In genomic region chr11:46917109-46918086, GRCh38 we compare ENCODE assay signal across 8 cellular contexts. TPM values are rescaled to one million over a fixed set of nuclear protein-coding genes. Genes with fewer than 3 reads are reported as not detected.
A peak's percentile ranks its signal among the peaks of the same experiment; 100 is the strongest.
DNase-seq lines count a peak whose midpoint lies in the region; ATAC-seq and TF ChIP-seq lines count a peak whose summit lies in the region.

No MANE protein-coding gene starts in this region.

- H3K4me1 Mint-ChIP-seq in activated CD8-positive, alpha-beta T cell treated with anti-CD3 and anti-CD28 coated beads for 36 hours (ENCODE audit: low read depth): peaks cover 23% of the 10 kb centered on the region

- H3K4me3 ChIP-seq in HEK293 (ENCODE audit: low read depth, low read length) (peak overlapping the region; percentile 71), iPS DF 6.9 (ENCODE audit: low read length) (peak overlapping the region; percentile 53; the same call in 1 of the 2 replicates)

- H3K36me3 ChIP-seq in HEK293 (ENCODE audit: control insufficient read depth in 2 of 2, insufficient read depth in 1 of 2, low read length in 2 of 2) (no peaks in the 10 kb centered on the region), iPS DF 6.9 (ENCODE audit: control insufficient read depth, insufficient read depth, low read length) (no peaks in the 10 kb centered on the region)

- H3K36me3 Mint-ChIP-seq in activated CD8-positive, alpha-beta T cell treated with anti-CD3 and anti-CD28 coated beads for 36 hours (ENCODE audit: low read depth): no peaks in the 10 kb centered on the region

- intact Hi-C loops in activated CD8-positive, alpha-beta T cell treated with anti-CD3 and anti-CD28 coated beads for 36 hours (cut with micrococcal nuclease): no loop called here

- H3K27ac Mint-ChIP-seq in activated CD8-positive, alpha-beta T cell treated with anti-CD3 and anti-CD28 coated beads for 36 hours: no peak overlapping the region

- TF ChIP-seq CTCF in HEK293 (tag by site-specific recombination; IDR thresholded peaks at IDR 0.05): no peak
- no peak for TF ChIP-seq CTCF in activated CD8-positive, alpha-beta T cell treated with anti-CD3 and anti-CD28 coated beads for 36 hours (IDR thresholded peaks at IDR 0.05)

- H3K4me3 Mint-ChIP-seq in activated CD8-positive, alpha-beta T cell treated with anti-CD3 and anti-CD28 coated beads for 36 hours: peak overlapping the region; percentile 69

- CTCF ChIA-PET in HEK293 (lab: Yijun Ruan, JAX): interaction anchor here (0.6 to 1.6 kb wide), 9 partner anchors 9 to 370 kb away, joined by 3 to 12 read pairs (median 6); no protein-coding TSS in a partner anchor
- CTCF ChIA-PET in activated CD8-positive, alpha-beta T cell treated with anti-CD3 and anti-CD28 coated beads for 36 hours (lab: Charles Lee): interaction anchor here (0.7 to 1.8 kb wide), 7 partner anchors 20 to 402 kb away, joined by 3 to 30 read pairs (median 5); partner anchors contain the start of gene CSTPP1

- peaks cover 2% of the 10 kb centered on the region; the same call in 1 of the 2 replicates for H3K27me3 ChIP-seq in iPS DF 6.9 (ENCODE audit: control insufficient read depth, insufficient read depth, low read length)

- peak; percentile 6 for ATAC-seq in activated CD8-positive, alpha-beta T cell treated with anti-CD3 and anti-CD28 coated beads for 36 hours
- no peak for ATAC-seq in GM18867 (IDR thresholded peaks at IDR 0.05; ENCODE audit: unreplicated experiment)
- no peak for ATAC-seq in HG03457 (IDR thresholded peaks at IDR 0.05; ENCODE audit: unreplicated experiment)
- no peak for ATAC-seq in HG02981 (IDR thresholded peaks at IDR 0.05; ENCODE audit: unreplicated experiment)
- no peak for ATAC-seq in GM18873 (IDR thresholded peaks at IDR 0.05; ENCODE audit: low FRiP score, unreplicated experiment)

- peak; percentile 10 for DNase-seq in activated CD8-positive, alpha-beta T cell treated with anti-CD3 and anti-CD28 coated beads for 36 hours
- no peak for DNase-seq in iPS DF 6.9 (ENCODE audit: low read depth, low spot score)
- DNase-seq in stimulated activated CD8-positive, alpha-beta memory T cell treated with anti-CD3 and anti-CD28 coated beads, Interleukin-4, amount 100 ng/mL, for 48 hours: peak; percentile 30

- H3K4me1 ChIP-seq in HEK293 (ENCODE audit: control insufficient read depth, insufficient read depth, low read length) (peaks cover 2% of the 10 kb centered on the region), iPS DF 6.9 (ENCODE audit: control insufficient read depth, insufficient read depth, low read length) (peaks cover 3% of the 10 kb centered on the region; the same call in 1 of the 2 replicates)

- POLR2A ChIA-PET in HEK293 (lab: Yijun Ruan, JAX): interaction anchor here (0.7 to 1.5 kb wide), 4 partner anchors 11 to 191 kb away, joined by 5 to 9 read pairs (median 6); partner anchors contain the start of gene CSTPP1
- POLR2A ChIA-PET in activated CD8-positive, alpha-beta T cell treated with anti-CD3 and anti-CD28 coated beads for 36 hours (lab: Charles Lee): interaction anchor here (0.8 to 2.3 kb wide), 5 partner anchors 9 to 230 kb away, joined by 3 to 8 read pairs (median 3); partner anchors contain the start of gene CSTPP1

- H3K9me3 ChIP-seq in HEK293 (ENCODE audit: control insufficient read depth, insufficient read depth, low read depth, low read length) (no peaks in the 10 kb centered on the region), iPS DF 6.9 (ENCODE audit: control insufficient read depth, insufficient read depth, low read length) (no peaks in the 10 kb centered on the region)

- peaks cover 50% of the 10 kb centered on the region for H3K27me3 Mint-ChIP-seq in activated CD8-positive, alpha-beta T cell treated with anti-CD3 and anti-CD28 coated beads for 36 hours

- H3K9me3 Mint-ChIP-seq in activated CD8-positive, alpha-beta T cell treated with anti-CD3 and anti-CD28 coated beads for 36 hours: no peaks in the 10 kb centered on the region

- WGBS in iPS DF 6.9 (ENCODE audit: insufficient coverage, insufficient read length): no CpG with 5 or more reads among the region's 55 CpGs

- H3K27ac ChIP-seq in HEK293 (ENCODE audit: extremely low read depth, low read depth, low read length) (peak overlapping the region; percentile 65; the same call in 1 of the 2 replicates), iPS DF 6.9 (ENCODE audit: low read length) (no peak overlapping the region)

TF ChIP-seq in HEK293, 187 proteins besides CTCF, POLR2A, EP300 and RAD21:
- TF ChIP-seq ZNF561 (tag by site-specific recombination; IDR thresholded peaks at IDR 0.05; ENCODE audit: borderline replicate concordance) (0 out of 2 replicates have a peak, but pooled peaks have one; percentile 18), PRDM10 (tag by site-specific recombination; IDR thresholded peaks at IDR 0.05) (no peak), ZBTB20 (tag by site-specific recombination; IDR thresholded peaks at IDR 0.05) (peak; percentile 35), IKZF3 (tag by site-specific recombination; IDR thresholded peaks at IDR 0.05) (0 out of 2 replicates have a peak, but pooled peaks have one; percentile 9), ZNF335 (tag by site-specific recombination; conservative IDR thresholded peaks at IDR 0.05) (peak; percentile 6; the same call in 1 of the 2 replicates), ZNF133 (tag by site-specific recombination; IDR thresholded peaks at IDR 0.05) (no peak), ZBTB17 (tag by site-specific recombination; IDR thresholded peaks at IDR 0.05) (peak; percentile 77)
- TF ChIP-seq, protein P1, sequence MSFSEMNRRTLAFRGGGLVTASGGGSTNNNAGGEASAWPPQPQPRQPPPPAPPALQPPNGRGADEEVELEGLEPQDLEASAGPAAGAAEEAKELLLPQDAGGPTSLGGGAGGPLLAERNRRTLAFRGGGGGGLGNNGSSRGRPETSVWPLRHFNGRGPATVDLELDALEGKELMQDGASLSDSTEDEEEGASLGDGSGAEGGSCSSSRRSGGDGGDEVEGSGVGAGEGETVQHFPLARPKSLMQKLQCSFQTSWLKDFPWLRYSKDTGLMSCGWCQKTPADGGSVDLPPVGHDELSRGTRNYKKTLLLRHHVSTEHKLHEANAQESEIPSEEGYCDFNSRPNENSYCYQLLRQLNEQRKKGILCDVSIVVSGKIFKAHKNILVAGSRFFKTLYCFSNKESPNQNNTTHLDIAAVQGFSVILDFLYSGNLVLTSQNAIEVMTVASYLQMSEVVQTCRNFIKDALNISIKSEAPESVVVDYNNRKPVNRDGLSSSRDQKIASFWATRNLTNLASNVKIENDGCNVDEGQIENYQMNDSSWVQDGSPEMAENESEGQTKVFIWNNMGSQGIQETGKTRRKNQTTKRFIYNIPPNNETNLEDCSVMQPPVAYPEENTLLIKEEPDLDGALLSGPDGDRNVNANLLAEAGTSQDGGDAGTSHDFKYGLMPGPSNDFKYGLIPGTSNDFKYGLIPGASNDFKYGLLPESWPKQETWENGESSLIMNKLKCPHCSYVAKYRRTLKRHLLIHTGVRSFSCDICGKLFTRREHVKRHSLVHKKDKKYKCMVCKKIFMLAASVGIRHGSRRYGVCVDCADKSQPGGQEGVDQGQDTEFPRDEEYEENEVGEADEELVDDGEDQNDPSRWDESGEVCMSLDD (tag by site-specific recombination; IDR thresholded peaks at IDR 0.05): peak; percentile 67
- TF ChIP-seq, protein P2, sequence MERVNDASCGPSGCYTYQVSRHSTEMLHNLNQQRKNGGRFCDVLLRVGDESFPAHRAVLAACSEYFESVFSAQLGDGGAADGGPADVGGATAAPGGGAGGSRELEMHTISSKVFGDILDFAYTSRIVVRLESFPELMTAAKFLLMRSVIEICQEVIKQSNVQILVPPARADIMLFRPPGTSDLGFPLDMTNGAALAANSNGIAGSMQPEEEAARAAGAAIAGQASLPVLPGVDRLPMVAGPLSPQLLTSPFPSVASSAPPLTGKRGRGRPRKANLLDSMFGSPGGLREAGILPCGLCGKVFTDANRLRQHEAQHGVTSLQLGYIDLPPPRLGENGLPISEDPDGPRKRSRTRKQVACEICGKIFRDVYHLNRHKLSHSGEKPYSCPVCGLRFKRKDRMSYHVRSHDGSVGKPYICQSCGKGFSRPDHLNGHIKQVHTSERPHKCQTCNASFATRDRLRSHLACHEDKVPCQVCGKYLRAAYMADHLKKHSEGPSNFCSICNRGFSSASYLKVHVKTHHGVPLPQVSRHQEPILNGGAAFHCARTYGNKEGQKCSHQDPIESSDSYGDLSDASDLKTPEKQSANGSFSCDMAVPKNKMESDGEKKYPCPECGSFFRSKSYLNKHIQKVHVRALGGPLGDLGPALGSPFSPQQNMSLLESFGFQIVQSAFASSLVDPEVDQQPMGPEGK (tag by site-specific recombination; IDR thresholded peaks at IDR 0.05): peak; percentile 54; the same call in 1 of the 2 replicates
TF ChIP-seq in HEK293: peak in this region for 7.

RNA-seq across cellular contexts. Expression of gene LRP4, which starts 1.0 kb away (rescaled TPM):
- under 1 TPM; 0.36 to 0.45 TPM for total RNA-seq in activated CD8-positive, alpha-beta T cell treated with anti-CD3 and anti-CD28 coated beads for 36 hours

RNA-seq across cellular contexts. Expression of gene CSTPP1, which starts 19.2 kb away (rescaled TPM):
- total RNA-seq in activated CD8-positive, alpha-beta T cell treated with anti-CD3 and anti-CD28 coated beads for 36 hours: 10 to 100 TPM; 12.8 to 14.4 TPM
